25 cellular contexts compared by ENCODE assay signal in genomic region chr2:52000156-52000855, GRCh38.
A peak's percentile ranks its signal among the peaks of the same experiment; 100 is the strongest.
DNase-seq lines count a peak whose midpoint lies in the region; ATAC-seq and TF ChIP-seq lines count a peak whose summit lies in the region.
"Had no signal": no experiment of that assay in that cellular context is flagged by ENCODE, and none has a peak within 500 bp of the region (broad histone marks: within the 10 kb centered on the region; RNA-seq: fewer than 3 reads in every experiment).

No MANE protein-coding gene starts in this region.

- H3K27ac ChIP-seq in SU-DHL-6 (ENCODE audit: low read depth, low read length): no peak overlapping the region
- H3K27ac ChIP-seq in epithelial cell of prostate: peak overlapping the region; percentile 22
- peak overlapping the region; percentile 27 for H3K27ac ChIP-seq in osteoblast (ENCODE audit: low read depth, low read length)
- no peak overlapping the region for H3K27ac ChIP-seq in aorta (ENCODE audit: low read depth in 1 of 2, low read length in 2 of 2)
- H3K27ac ChIP-seq: BLaER1 treated with 17β-estradiol and CSF1 and Interleukin-3, amounts not matched to agents 10 nM and 100 nM; HL-60; Peyer's patch; SJSA1 had no signal

- H3K79me2 ChIP-seq in SU-DHL-6 (ENCODE audit: insufficient read depth, low read length): no peaks in the 10 kb centered on the region
- no peaks in the 10 kb centered on the region for H3K79me2 ChIP-seq in osteoblast (ENCODE audit: insufficient read depth, low read length)

- no peak overlapping the region for H3K27ac Mint-ChIP-seq in stimulated activated memory B cell treated with anti-CD40 and anti-IgM and Interleukin-4, amounts not matched to agents 10 μg/mL and 1 μg/mL and 100 μg/mL, for 72 hours
- H3K27ac Mint-ChIP-seq: CD4-positive, alpha-beta memory T cell had no signal

- no peak overlapping the region for H3K9ac ChIP-seq in SU-DHL-6 (ENCODE audit: low read length)
- H3K9ac ChIP-seq: BLaER1 treated with 17β-estradiol and CSF1 and Interleukin-3, amounts not matched to agents 10 nM and 100 nM had no signal

- peak overlapping the region; percentile 62 for H2AFZ ChIP-seq in SU-DHL-6 (ENCODE audit: low read depth, low read length, severe bottlenecking)
- H2AFZ ChIP-seq in osteoblast (ENCODE audit: low read length): peak overlapping the region; percentile 3

- H3K36me3 ChIP-seq in SU-DHL-6 (ENCODE audit: low read length) (peaks cover 3% of the 10 kb centered on the region; the same call in 1 of the 2 replicates), osteoblast (ENCODE audit: insufficient read depth, low read length) (no peaks in the 10 kb centered on the region), aorta (ENCODE audit: control insufficient read depth in 1 of 2, insufficient read depth in 2 of 2, low read length in 1 of 2) (no peaks in the 10 kb centered on the region)
- H3K36me3 ChIP-seq: BLaER1 treated with 17β-estradiol and CSF1 and Interleukin-3, amounts not matched to agents 10 nM and 100 nM; Peyer's patch; SJSA1 had no signal

- H3K4me2 ChIP-seq in SU-DHL-6 (ENCODE audit: low read depth, low read length, poor library complexity, severe bottlenecking) (no peak overlapping the region), osteoblast (ENCODE audit: insufficient read depth, low read length) (no peak overlapping the region)
- H3K4me2 ChIP-seq: BLaER1 treated with 17β-estradiol and CSF1 and Interleukin-3, amounts not matched to agents 10 nM and 100 nM had no signal

- H3K9me3 ChIP-seq in SU-DHL-6 (ENCODE audit: insufficient read depth, low read length) (no peaks in the 10 kb centered on the region), osteoblast (ENCODE audit: low read depth, low read length) (no peaks in the 10 kb centered on the region), aorta (ENCODE audit: control insufficient read depth, low read length) (no peaks in the 10 kb centered on the region)
- H3K9me3 ChIP-seq: Caco-2, Peyer's patch had no signal

- H3K9me3 Mint-ChIP-seq in stimulated activated memory B cell treated with anti-CD40 and anti-IgM and Interleukin-4, amounts not matched to agents 10 μg/mL and 1 μg/mL and 100 μg/mL, for 72 hours: no peaks in the 10 kb centered on the region

- DNase-seq in HCEC 1CT: peak; percentile 72
- no peak for DNase-seq in epithelial cell of prostate (ENCODE audit: low read depth, low spot score)
- no peak for DNase-seq in osteoblast (ENCODE audit: insufficient read length, low spot score, missing footprints)
- no peak for DNase-seq in aorta
- no peak for DNase-seq in NCI-H1694 treated with DMSO at 0.1 percent for 48 hours (lab: John Stamatoyannopoulos, UW)
- DNase-seq: ACHN; Caco-2; CD4-positive, alpha-beta memory T cell; DMS 273 treated with DMSO at 0.1 percent for 48 hours; DND-41; KG1; NCI-H1092 treated with DMSO at 0.1 percent for 48 hours; NCI-H1436 treated with DMSO at 0.1 percent for 48 hours; NCI-H2029 treated with DMSO at 0.1 percent for 48 hours; NCI-H226; NCI-H510A treated with DMSO at 0.1 percent for 48 hours; NCI-H748 treated with DMSO at 0.1 percent for 48 hours; Peyer's patch; SW 1271 had no signal

- H3K4me1 ChIP-seq in osteoblast (ENCODE audit: insufficient read depth, low read length): peaks cover 9% of the 10 kb centered on the region
- H3K4me1 ChIP-seq in aorta (ENCODE audit: control insufficient read depth in 1 of 2, insufficient read depth in 2 of 2, low read length in 2 of 2): no peaks in the 10 kb centered on the region
- H3K4me1 ChIP-seq: Caco-2, Peyer's patch, SJSA1 had no signal

- H3K27me3 ChIP-seq in SU-DHL-6 (ENCODE audit: low read length) (no peaks in the 10 kb centered on the region), osteoblast (ENCODE audit: insufficient read depth, low read length) (no peaks in the 10 kb centered on the region), aorta (ENCODE audit: control insufficient read depth in 1 of 2, insufficient read depth in 2 of 2, low read length in 1 of 2) (no peaks in the 10 kb centered on the region)
- H3K27me3 ChIP-seq: BLaER1 treated with 17β-estradiol and CSF1 and Interleukin-3, amounts not matched to agents 10 nM and 100 nM; Peyer's patch; SJSA1 had no signal

- 85 to 89% methylated on average over 2 of the region's 2 CpGs for WGBS in aorta, 2 donors

- intact Hi-C loops in aorta (cut with DNase I): no loop called here

- no peak overlapping the region for H3K4me3 ChIP-seq in SU-DHL-6 (ENCODE audit: insufficient read depth, low read length, poor library complexity, severe bottlenecking)
- H3K4me3 ChIP-seq in osteoblast (ENCODE audit: insufficient read depth, low read length): no peak overlapping the region
- H3K4me3 ChIP-seq in aorta (ENCODE audit: low read length in 2 of 2): no peak overlapping the region
- H3K4me3 ChIP-seq: BLaER1 treated with 17β-estradiol and CSF1 and Interleukin-3, amounts not matched to agents 10 nM and 100 nM; Peyer's patch; SJSA1 had no signal

- H4K20me1 ChIP-seq in SU-DHL-6 (ENCODE audit: low read depth, low read length) (no peaks in the 10 kb centered on the region), osteoblast (ENCODE audit: insufficient read depth, low read length) (no peaks in the 10 kb centered on the region)
- H4K20me1 ChIP-seq: BLaER1 treated with 17β-estradiol and CSF1 and Interleukin-3, amounts not matched to agents 10 nM and 100 nM had no signal

- no peaks in the 10 kb centered on the region for H3K36me3 Mint-ChIP-seq in stimulated activated memory B cell treated with anti-CD40 and anti-IgM and Interleukin-4, amounts not matched to agents 10 μg/mL and 1 μg/mL and 100 μg/mL, for 72 hours
- H3K36me3 Mint-ChIP-seq: CD4-positive, alpha-beta memory T cell had no signal

- no peaks in the 10 kb centered on the region for H3K27me3 Mint-ChIP-seq in stimulated activated memory B cell treated with anti-CD40 and anti-IgM and Interleukin-4, amounts not matched to agents 10 μg/mL and 1 μg/mL and 100 μg/mL, for 72 hours
- H3K27me3 Mint-ChIP-seq: CD4-positive, alpha-beta memory T cell had no signal

- H3K4me3 Mint-ChIP-seq in stimulated activated memory B cell treated with anti-CD40 and anti-IgM and Interleukin-4, amounts not matched to agents 10 μg/mL and 1 μg/mL and 100 μg/mL, for 72 hours: no peak overlapping the region
- H3K4me3 Mint-ChIP-seq: CD4-positive, alpha-beta memory T cell had no signal

- no peak for ATAC-seq in HG02973 (IDR thresholded peaks at IDR 0.05; ENCODE audit: unreplicated experiment)
- no peak for ATAC-seq in aorta (ENCODE audit: low FRiP score)
- no peak for ATAC-seq in stimulated activated memory B cell treated with anti-CD40 and anti-IgM and Interleukin-4, amounts not matched to agents 10 μg/mL and 1 μg/mL and 100 μg/mL, for 72 hours

- no peaks in the 10 kb centered on the region for H3K4me1 Mint-ChIP-seq in stimulated activated memory B cell treated with anti-CD40 and anti-IgM and Interleukin-4, amounts not matched to agents 10 μg/mL and 1 μg/mL and 100 μg/mL, for 72 hours
- H3K4me1 Mint-ChIP-seq: CD4-positive, alpha-beta memory T cell had no signal

- H3K9me2 ChIP-seq in SU-DHL-6 (replicated peaks; ENCODE audit: insufficient read depth, low read length): no peaks in the 10 kb centered on the region

- no peaks in the 10 kb centered on the region for H3F3A ChIP-seq in SU-DHL-6 (ENCODE audit: insufficient read depth)

- TF ChIP-seq CTCF in SU-DHL-6 (IDR thresholded peaks at IDR 0.05; ENCODE audit: insufficient read depth, low read length, poor library complexity, severe bottlenecking) (no peak), osteoblast (IDR thresholded peaks at IDR 0.05; ENCODE audit: extremely low read depth, low read depth, low read length) (no peak)

Comparison
In these comparisons a context has a peak if more than half of its experiments do, and no peak if none do; other contexts are left out.
1. H3K27ac ChIP-seq: peak in epithelial cell of prostate (single experiment) and osteoblast (single experiment); none in SU-DHL-6 (single experiment) and aorta (0 of 2).